17 cellular contexts compared by ENCODE assay signal in genomic region chr2:37610638-37611289, GRCh38.
DNase-seq lines count a peak whose midpoint lies in the region; ATAC-seq, FAIRE-seq and TF ChIP-seq lines count a peak whose summit lies in the region.
"Had no signal": no experiment of that assay in that cellular context is flagged by ENCODE, and none has a peak within 500 bp of the region (broad histone marks: within the 10 kb centered on the region; RNA-seq: fewer than 3 reads in every experiment).

No MANE protein-coding gene starts in this region.

- no TSS peak for BruUV-seq in K562 (replicated peaks; lab: Mats Ljungman, UMichigan)

- no peak overlapping the region for H2AFZ ChIP-seq in K562 (ENCODE audit: low read depth, low read length)
- H2AFZ ChIP-seq: neural progenitor cell had no signal

- intact Hi-C loops in Right ventricle myocardium superior (cut with DNase I), result no loop called here
- intact Hi-C loops in left ventricle myocardium inferior (cut with micrococcal nuclease), result no loop called here
- intact Hi-C loops in K562 (cut with micrococcal nuclease), result no loop called here
- intact Hi-C loops in lower lobe of right lung (cut with DNase I), result no loop called here
- intact Hi-C loops in aorta (cut with DNase I), result loop anchor here in 1 of 2 donors (5.0 kb wide), 1 partner anchor 33 kb away; no protein-coding TSS in a partner anchor

- H3K27ac ChIP-seq in left ventricle myocardium inferior (replicated peaks) (no peak overlapping the region), K562 (ENCODE audit: extremely low read depth, low read depth, low read length) (no peak overlapping the region), lower lobe of right lung (no peak overlapping the region), aorta (ENCODE audit: low read depth in 1 of 2, low read length in 2 of 2) (peak overlapping the region in 1 of 2 donors; percentile 43), RWPE1 (no peak overlapping the region)
- H3K27ac ChIP-seq: gastrocnemius medialis, HL-60, KMS-11, neural progenitor cell had no signal

- H3K4me1 ChIP-seq in left ventricle myocardium inferior (peaks cover 20% of the 10 kb centered on the region), K562 (replicated peaks in 1 of 2; ENCODE audit: control insufficient read depth in 2 of 2, insufficient read depth in 2 of 2, low read length in 2 of 2) (no peaks in the 10 kb centered on the region), lower lobe of right lung (peaks cover 5% of the 10 kb centered on the region), aorta (ENCODE audit: control insufficient read depth in 1 of 2, insufficient read depth in 2 of 2, low read length in 2 of 2) (peaks cover 3 to 10% of the 10 kb centered on the region in 2 donors)
- H3K4me1 ChIP-seq: gastrocnemius medialis, neural progenitor cell had no signal

- CTCF ChIA-PET in K562 (lab: Yijun Ruan, JAX; ENCODE audit: low intra/inter-chr PET ratio) (no interaction called here), RWPE1 (lab: Yijun Ruan, JAX) (interaction anchor here (0.6 kb wide), 1 partner anchor 374 kb away, joined by 3 read pairs; no protein-coding TSS in a partner anchor)

- TF ChIP-seq CTCF in left ventricle myocardium inferior (IDR thresholded peaks at IDR 0.05; ENCODE audit: borderline replicate concordance), result no peak
- TF ChIP-seq CTCF in K562 (IDR thresholded peaks at IDR 0.05 in 2 of 3, conservative IDR thresholded peaks at IDR 0.05 in 1 of 3; ENCODE audit: insufficient read depth in 2 of 3, low read depth in 1 of 3, low read length in 3 of 3), result no peak
- no peak for TF ChIP-seq CTCF in lower lobe of right lung (IDR thresholded peaks at IDR 0.05)
- TF ChIP-seq CTCF in RWPE1 (conservative IDR thresholded peaks at IDR 0.05; ENCODE audit: low read depth), result no peak

- ATAC-seq in Right ventricle myocardium superior (ENCODE audit: poor library complexity), result peak; percentile 54
- no peak for ATAC-seq in K562
- ATAC-seq in lower lobe of right lung, result peak; percentile 23 to 48
- ATAC-seq in aorta (ENCODE audit: low FRiP score), result peak; percentile 62
- ATAC-seq: gastrocnemius medialis had no signal

- H3K9ac ChIP-seq in K562 (ENCODE audit: insufficient read depth in 1 of 2, low read depth in 2 of 2, low read length in 2 of 2), result no peak overlapping the region
- H3K9ac ChIP-seq: KMS-11, neural progenitor cell had no signal

- no peaks in the 10 kb centered on the region for H4K20me1 ChIP-seq in K562 (replicated peaks; ENCODE audit: control insufficient read depth, insufficient read depth, low read length)

- TF ChIP-seq POLR2A in K562 (conservative IDR thresholded peaks at IDR 0.05), result no peak

- POLR2A ChIA-PET in K562 (lab: Yijun Ruan, JAX), result interaction anchor here (0.8 to 1.7 kb wide), 2 partner anchors 9 to 11 kb away, joined by 3 to 4 read pairs; no protein-coding TSS in a partner anchor
- POLR2A ChIA-PET in RWPE1 (lab: Yijun Ruan, JAX; ENCODE audit: low non-redundant PET), result no interaction called here

- H3K9me1 ChIP-seq in K562 (ENCODE audit: control insufficient read depth, insufficient read depth, low read length), result no peaks in the 10 kb centered on the region

- H3K4me3 ChIP-seq in left ventricle myocardium inferior, result no peak overlapping the region
- no peak overlapping the region for H3K4me3 ChIP-seq in K562
- H3K4me3 ChIP-seq in lower lobe of right lung, result no peak overlapping the region
- no peak overlapping the region for H3K4me3 ChIP-seq in aorta (ENCODE audit: low read length in 2 of 2)
- H3K4me3 ChIP-seq: gastrocnemius medialis, neural progenitor cell had no signal

- DNase-seq in Right ventricle myocardium superior (no peak), left ventricle myocardium inferior (no peak), K562 (ENCODE audit: extremely low read depth in 1 of 4, low spot score in 3 of 4) (no peak), lower lobe of right lung (no peak), aorta (no peak), RWPE1 (ENCODE audit: low spot score) (no peak), SK-N-DZ (ENCODE audit: low spot score) (no peak), KG1 (lab: John Stamatoyannopoulos, UW) (no peak)
- DNase-seq: activated CD4-positive, alpha-beta T cell treated with anti-CD3 and anti-CD28 coated beads, Interleukin-2, amount 10 ng/mL, durations not matched to agents 7 days and 5 days; activated naive CD8-positive, alpha-beta T cell treated with anti-CD3 and anti-CD28 coated beads, Interleukin-2, amount 10 ng/mL, durations not matched to agents 7 days and 5 days; activated T-cell treated with anti-CD3 and anti-CD28 coated beads, Interleukin-2, amount 50 U/mL, for 1 hour; gastrocnemius medialis; NCI-H226; right cardiac atrium had no signal

- no peak for TF ChIP-seq RAD21 in K562 (CRISPR knock-in tag; conservative IDR thresholded peaks at IDR 0.05 in 1 of 2, IDR thresholded peaks at IDR 0.05 in 1 of 2)

- in situ Hi-C loops in K562 (cut with MboI), result no loop called here

- H3K36me3 ChIP-seq in left ventricle myocardium inferior (no peaks in the 10 kb centered on the region), K562 (ENCODE audit: control insufficient read depth, insufficient read depth, low read length) (no peaks in the 10 kb centered on the region), lower lobe of right lung (no peaks in the 10 kb centered on the region), aorta (ENCODE audit: control insufficient read depth in 1 of 2, insufficient read depth in 2 of 2, low read length in 1 of 2) (no peaks in the 10 kb centered on the region)
- H3K36me3 ChIP-seq: gastrocnemius medialis, neural progenitor cell had no signal

- H3K4me2 ChIP-seq in K562 (ENCODE audit: insufficient read depth, low read length), result no peak overlapping the region
- H3K4me2 ChIP-seq: KMS-11, neural progenitor cell had no signal

- no peak for TF ChIP-seq EP300 in K562 (IDR thresholded peaks at IDR 0.05; ENCODE audit: low read length)

- H3K79me2 ChIP-seq in K562 (ENCODE audit: control insufficient read depth, insufficient read depth, low read length), result no peaks in the 10 kb centered on the region

- H3K9me3 ChIP-seq in left ventricle myocardium inferior (replicated peaks), result peaks cover 19% of the 10 kb centered on the region
- no peaks in the 10 kb centered on the region for H3K9me3 ChIP-seq in K562 (replicated peaks; ENCODE audit: control insufficient read depth, insufficient read depth, low read depth, low read length)
- peaks cover 5% of the 10 kb centered on the region for H3K9me3 ChIP-seq in lower lobe of right lung
- H3K9me3 ChIP-seq in aorta (ENCODE audit: control insufficient read depth, low read length), result no peaks in the 10 kb centered on the region
- H3K9me3 ChIP-seq: gastrocnemius medialis had no signal

- no peak for FAIRE-seq in K562 (lab: Jason Lieb, UNC)

- WGBS in K562 (ENCODE audit: insufficient coverage, low coverage, missing lambda C conversion rate), result 49% methylated on average over 5 of the region's 5 CpGs
- WGBS in aorta, 2 donors, result 49 to 51% methylated on average over 5 of the region's 5 CpGs

- no peaks in the 10 kb centered on the region for H3K27me3 ChIP-seq in left ventricle myocardium inferior (ENCODE audit: low read depth)
- no peaks in the 10 kb centered on the region for H3K27me3 ChIP-seq in K562 (ENCODE audit: control insufficient read depth in 2 of 2, insufficient read depth in 2 of 2, low read length in 2 of 2)
- no peaks in the 10 kb centered on the region for H3K27me3 ChIP-seq in lower lobe of right lung (ENCODE audit: low read depth)
- H3K27me3 ChIP-seq in aorta (ENCODE audit: control insufficient read depth in 1 of 2, insufficient read depth in 2 of 2, low read length in 1 of 2), result no peaks in the 10 kb centered on the region
- H3K27me3 ChIP-seq: gastrocnemius medialis, neural progenitor cell had no signal

TF ChIP-seq in K562, 482 proteins besides CTCF, POLR2A, EP300 and RAD21:
- TF ChIP-seq ZKSCAN8 (CRISPR knock-in tag; IDR thresholded peaks at IDR 0.05) (no peak), SPI1 (IDR thresholded peaks at IDR 0.05; ENCODE audit: borderline replicate concordance, low read depth, low read length) (peak; percentile 9; the same call in 1 of the 2 replicates)
